1 cellular context compared by ENCODE assay signal in the genomic region with DNA sequence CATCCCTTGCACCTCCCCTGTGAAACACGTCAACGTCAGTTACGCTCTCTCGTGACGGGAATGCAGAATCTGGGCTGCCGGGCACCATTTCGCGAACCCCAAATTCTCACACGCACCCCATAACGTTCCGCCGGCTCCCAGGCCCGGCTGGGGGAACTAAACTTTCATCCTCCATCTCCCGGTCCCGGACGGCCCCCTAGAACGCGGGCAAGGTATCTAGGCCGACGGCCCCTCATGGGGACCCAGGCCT.
A peak's percentile ranks its signal among the peaks of the same experiment; 100 is the strongest.
TF ChIP-seq lines count a peak whose summit lies in the region.

No MANE protein-coding gene starts in this region.

TF ChIP-seq in HEK293, 187 proteins besides CTCF, POLR2A, EP300 and RAD21 (continued from another document):
- TF ChIP-seq, protein P1, sequence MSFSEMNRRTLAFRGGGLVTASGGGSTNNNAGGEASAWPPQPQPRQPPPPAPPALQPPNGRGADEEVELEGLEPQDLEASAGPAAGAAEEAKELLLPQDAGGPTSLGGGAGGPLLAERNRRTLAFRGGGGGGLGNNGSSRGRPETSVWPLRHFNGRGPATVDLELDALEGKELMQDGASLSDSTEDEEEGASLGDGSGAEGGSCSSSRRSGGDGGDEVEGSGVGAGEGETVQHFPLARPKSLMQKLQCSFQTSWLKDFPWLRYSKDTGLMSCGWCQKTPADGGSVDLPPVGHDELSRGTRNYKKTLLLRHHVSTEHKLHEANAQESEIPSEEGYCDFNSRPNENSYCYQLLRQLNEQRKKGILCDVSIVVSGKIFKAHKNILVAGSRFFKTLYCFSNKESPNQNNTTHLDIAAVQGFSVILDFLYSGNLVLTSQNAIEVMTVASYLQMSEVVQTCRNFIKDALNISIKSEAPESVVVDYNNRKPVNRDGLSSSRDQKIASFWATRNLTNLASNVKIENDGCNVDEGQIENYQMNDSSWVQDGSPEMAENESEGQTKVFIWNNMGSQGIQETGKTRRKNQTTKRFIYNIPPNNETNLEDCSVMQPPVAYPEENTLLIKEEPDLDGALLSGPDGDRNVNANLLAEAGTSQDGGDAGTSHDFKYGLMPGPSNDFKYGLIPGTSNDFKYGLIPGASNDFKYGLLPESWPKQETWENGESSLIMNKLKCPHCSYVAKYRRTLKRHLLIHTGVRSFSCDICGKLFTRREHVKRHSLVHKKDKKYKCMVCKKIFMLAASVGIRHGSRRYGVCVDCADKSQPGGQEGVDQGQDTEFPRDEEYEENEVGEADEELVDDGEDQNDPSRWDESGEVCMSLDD (tag by site-specific recombination; IDR thresholded peaks at IDR 0.05), result peak; percentile 99; the same call in 1 of the 2 replicates
- TF ChIP-seq ZNF132 (tag by site-specific recombination; IDR thresholded peaks at IDR 0.05; ENCODE audit: borderline replicate concordance) (no peak), ZNF416 (tag by site-specific recombination; IDR thresholded peaks at IDR 0.05) (no peak), ZNF19 (tag by site-specific recombination; IDR thresholded peaks at IDR 0.05; ENCODE audit: low read depth) (no peak), ZNF664 (tag by site-specific recombination; IDR thresholded peaks at IDR 0.05) (no peak), KLF16 (tag by site-specific recombination; IDR thresholded peaks at IDR 0.05) (no peak), ZNF558 (tag by site-specific recombination; IDR thresholded peaks at IDR 0.05) (no peak), ZNF501 (tag by site-specific recombination; IDR thresholded peaks at IDR 0.05) (no peak), ZNF624 (tag by site-specific recombination; IDR thresholded peaks at IDR 0.05) (no peak), ZNF777 (tag by site-specific recombination; IDR thresholded peaks at IDR 0.05; ENCODE audit: borderline replicate concordance) (0 out of 2 replicates have a peak, but pooled peaks have one; percentile 70), ZBTB8A (tag by site-specific recombination; IDR thresholded peaks at IDR 0.05) (peak; percentile 69), ZNF169 (tag by site-specific recombination; IDR thresholded peaks at IDR 0.05) (no peak), ZFP69B (tag by site-specific recombination; IDR thresholded peaks at IDR 0.05) (no peak; the same call in 1 of the 2 replicates), YY2 (tag by site-specific recombination; IDR thresholded peaks at IDR 0.05) (no peak), ZNF677 (tag by site-specific recombination; IDR thresholded peaks at IDR 0.05) (no peak), ZNF423 (tag by site-specific recombination; IDR thresholded peaks at IDR 0.05) (no peak), KLF1 (tag by site-specific recombination; IDR thresholded peaks at IDR 0.05) (no peak), ZNF585B (tag by site-specific recombination; IDR thresholded peaks at IDR 0.05) (no peak), ZNF623 (tag by site-specific recombination; IDR thresholded peaks at IDR 0.05) (no peak), ZNF791 (tag by site-specific recombination; IDR thresholded peaks at IDR 0.05) (no peak), ZNF660 (tag by site-specific recombination; IDR thresholded peaks at IDR 0.05) (no peak), ZNF629 (tag by site-specific recombination; IDR thresholded peaks at IDR 0.05) (no peak), IKZF3 (tag by site-specific recombination; IDR thresholded peaks at IDR 0.05) (no peak), ZNF530 (tag by site-specific recombination; IDR thresholded peaks at IDR 0.05; ENCODE audit: low read depth) (no peak), ZNF133 (tag by site-specific recombination; IDR thresholded peaks at IDR 0.05) (no peak)
- TF ChIP-seq, protein P2, sequence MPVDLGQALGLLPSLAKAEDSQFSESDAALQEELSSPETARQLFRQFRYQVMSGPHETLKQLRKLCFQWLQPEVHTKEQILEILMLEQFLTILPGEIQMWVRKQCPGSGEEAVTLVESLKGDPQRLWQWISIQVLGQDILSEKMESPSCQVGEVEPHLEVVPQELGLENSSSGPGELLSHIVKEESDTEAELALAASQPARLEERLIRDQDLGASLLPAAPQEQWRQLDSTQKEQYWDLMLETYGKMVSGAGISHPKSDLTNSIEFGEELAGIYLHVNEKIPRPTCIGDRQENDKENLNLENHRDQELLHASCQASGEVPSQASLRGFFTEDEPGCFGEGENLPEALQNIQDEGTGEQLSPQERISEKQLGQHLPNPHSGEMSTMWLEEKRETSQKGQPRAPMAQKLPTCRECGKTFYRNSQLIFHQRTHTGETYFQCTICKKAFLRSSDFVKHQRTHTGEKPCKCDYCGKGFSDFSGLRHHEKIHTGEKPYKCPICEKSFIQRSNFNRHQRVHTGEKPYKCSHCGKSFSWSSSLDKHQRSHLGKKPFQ (tag by site-specific recombination; IDR thresholded peaks at IDR 0.05), result no peak
- TF ChIP-seq, protein P3, sequence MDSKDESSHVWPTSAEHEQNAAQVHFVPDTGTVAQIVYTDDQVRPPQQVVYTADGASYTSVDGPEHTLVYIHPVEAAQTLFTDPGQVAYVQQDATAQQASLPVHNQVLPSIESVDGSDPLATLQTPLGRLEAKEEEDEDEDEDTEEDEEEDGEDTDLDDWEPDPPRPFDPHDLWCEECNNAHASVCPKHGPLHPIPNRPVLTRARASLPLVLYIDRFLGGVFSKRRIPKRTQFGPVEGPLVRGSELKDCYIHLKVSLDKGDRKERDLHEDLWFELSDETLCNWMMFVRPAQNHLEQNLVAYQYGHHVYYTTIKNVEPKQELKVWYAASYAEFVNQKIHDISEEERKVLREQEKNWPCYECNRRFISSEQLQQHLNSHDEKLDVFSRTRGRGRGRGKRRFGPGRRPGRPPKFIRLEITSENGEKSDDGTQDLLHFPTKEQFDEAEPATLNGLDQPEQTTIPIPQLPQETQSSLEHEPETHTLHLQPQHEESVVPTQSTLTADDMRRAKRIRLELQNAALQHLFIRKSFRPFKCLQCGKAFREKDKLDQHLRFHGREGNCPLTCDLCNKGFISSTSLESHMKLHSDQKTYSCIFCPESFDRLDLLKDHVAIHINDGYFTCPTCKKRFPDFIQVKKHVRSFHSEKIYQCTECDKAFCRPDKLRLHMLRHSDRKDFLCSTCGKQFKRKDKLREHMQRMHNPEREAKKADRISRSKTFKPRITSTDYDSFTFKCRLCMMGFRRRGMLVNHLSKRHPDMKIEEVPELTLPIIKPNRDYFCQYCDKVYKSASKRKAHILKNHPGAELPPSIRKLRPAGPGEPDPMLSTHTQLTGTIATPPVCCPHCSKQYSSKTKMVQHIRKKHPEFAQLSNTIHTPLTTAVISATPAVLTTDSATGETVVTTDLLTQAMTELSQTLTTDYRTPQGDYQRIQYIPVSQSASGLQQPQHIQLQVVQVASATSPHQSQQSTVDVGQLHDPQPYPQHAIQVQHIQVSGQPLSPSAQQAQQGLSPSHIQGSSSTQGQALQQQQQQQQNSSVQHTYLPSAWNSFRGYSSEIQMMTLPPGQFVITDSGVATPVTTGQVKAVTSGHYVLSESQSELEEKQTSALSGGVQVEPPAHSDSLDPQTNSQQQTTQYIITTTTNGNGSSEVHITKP (tag by site-specific recombination; IDR thresholded peaks at IDR 0.05), result peak; percentile 62
- TF ChIP-seq, protein P4, sequence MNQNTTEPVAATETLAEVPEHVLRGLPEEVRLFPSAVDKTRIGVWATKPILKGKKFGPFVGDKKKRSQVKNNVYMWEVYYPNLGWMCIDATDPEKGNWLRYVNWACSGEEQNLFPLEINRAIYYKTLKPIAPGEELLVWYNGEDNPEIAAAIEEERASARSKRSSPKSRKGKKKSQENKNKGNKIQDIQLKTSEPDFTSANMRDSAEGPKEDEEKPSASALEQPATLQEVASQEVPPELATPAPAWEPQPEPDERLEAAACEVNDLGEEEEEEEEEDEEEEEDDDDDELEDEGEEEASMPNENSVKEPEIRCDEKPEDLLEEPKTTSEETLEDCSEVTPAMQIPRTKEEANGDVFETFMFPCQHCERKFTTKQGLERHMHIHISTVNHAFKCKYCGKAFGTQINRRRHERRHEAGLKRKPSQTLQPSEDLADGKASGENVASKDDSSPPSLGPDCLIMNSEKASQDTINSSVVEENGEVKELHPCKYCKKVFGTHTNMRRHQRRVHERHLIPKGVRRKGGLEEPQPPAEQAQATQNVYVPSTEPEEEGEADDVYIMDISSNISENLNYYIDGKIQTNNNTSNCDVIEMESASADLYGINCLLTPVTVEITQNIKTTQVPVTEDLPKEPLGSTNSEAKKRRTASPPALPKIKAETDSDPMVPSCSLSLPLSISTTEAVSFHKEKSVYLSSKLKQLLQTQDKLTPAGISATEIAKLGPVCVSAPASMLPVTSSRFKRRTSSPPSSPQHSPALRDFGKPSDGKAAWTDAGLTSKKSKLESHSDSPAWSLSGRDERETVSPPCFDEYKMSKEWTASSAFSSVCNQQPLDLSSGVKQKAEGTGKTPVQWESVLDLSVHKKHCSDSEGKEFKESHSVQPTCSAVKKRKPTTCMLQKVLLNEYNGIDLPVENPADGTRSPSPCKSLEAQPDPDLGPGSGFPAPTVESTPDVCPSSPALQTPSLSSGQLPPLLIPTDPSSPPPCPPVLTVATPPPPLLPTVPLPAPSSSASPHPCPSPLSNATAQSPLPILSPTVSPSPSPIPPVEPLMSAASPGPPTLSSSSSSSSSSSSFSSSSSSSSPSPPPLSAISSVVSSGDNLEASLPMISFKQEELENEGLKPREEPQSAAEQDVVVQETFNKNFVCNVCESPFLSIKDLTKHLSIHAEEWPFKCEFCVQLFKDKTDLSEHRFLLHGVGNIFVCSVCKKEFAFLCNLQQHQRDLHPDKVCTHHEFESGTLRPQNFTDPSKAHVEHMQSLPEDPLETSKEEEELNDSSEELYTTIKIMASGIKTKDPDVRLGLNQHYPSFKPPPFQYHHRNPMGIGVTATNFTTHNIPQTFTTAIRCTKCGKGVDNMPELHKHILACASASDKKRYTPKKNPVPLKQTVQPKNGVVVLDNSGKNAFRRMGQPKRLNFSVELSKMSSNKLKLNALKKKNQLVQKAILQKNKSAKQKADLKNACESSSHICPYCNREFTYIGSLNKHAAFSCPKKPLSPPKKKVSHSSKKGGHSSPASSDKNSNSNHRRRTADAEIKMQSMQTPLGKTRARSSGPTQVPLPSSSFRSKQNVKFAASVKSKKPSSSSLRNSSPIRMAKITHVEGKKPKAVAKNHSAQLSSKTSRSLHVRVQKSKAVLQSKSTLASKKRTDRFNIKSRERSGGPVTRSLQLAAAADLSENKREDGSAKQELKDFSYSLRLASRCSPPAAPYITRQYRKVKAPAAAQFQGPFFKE (tag by site-specific recombination; IDR thresholded peaks at IDR 0.05; ENCODE audit: borderline replicate concordance), result no peak
- TF ChIP-seq, protein P5, sequence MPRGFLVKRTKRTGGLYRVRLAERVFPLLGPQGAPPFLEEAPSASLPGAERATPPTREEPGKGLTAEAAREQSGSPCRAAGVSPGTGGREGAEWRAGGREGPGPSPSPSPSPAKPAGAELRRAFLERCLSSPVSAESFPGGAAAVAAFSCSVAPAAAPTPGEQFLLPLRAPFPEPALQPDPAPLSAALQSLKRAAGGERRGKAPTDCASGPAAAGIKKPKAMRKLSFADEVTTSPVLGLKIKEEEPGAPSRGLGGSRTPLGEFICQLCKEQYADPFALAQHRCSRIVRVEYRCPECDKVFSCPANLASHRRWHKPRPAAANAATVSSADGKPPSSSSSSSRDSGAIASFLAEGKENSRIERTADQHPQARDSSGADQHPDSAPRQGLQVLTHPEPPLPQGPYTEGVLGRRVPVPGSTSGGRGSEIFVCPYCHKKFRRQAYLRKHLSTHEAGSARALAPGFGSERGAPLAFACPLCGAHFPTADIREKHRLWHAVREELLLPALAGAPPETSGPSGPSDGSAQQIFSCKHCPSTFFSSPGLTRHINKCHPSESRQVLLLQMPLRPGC (tag by site-specific recombination; IDR thresholded peaks at IDR 0.05), result no peak
